7 cellular contexts compared by ENCODE assay signal in genomic region chr16:28277537-28278388, GRCh38. TPM values are rescaled to one million over a fixed set of nuclear protein-coding genes. Genes with fewer than 3 reads are reported as not detected.
A peak's percentile ranks its signal among the peaks of the same experiment; 100 is the strongest.
DNase-seq lines count a peak whose midpoint lies in the region; ATAC-seq, FAIRE-seq and TF ChIP-seq lines count a peak whose summit lies in the region.

No MANE protein-coding gene starts in this region.

- DNase-seq in GM12892 (ENCODE audit: insufficient read length) (peak; percentile 84), NCI-H1092 treated with DMSO at 0.1 percent for 48 hours (lab: John Stamatoyannopoulos, UW) (peak; percentile 73), SW480 (ENCODE audit: low spot score) (peak; percentile 67), heart left ventricle (peak; percentile 78 to 93 (median 81)), posterior cingulate gyrus (peak; percentile 65 to 97 (median 89)), transverse colon (peak; percentile 87)
- peak; percentile 86 for DNase-seq in activated naive CD8-positive, alpha-beta T cell treated with anti-CD3 and anti-CD28 coated beads, Interleukin-2, amount 50 U/mL, for 24 hours

- H3K27me3 ChIP-seq in heart left ventricle: peaks cover 0 to 20% (median 0%) of the 10 kb centered on the region in 9 donors
- H3K27me3 ChIP-seq in transverse colon: peaks cover 32% of the 10 kb centered on the region

- no peaks in the 10 kb centered on the region for H3K9me3 ChIP-seq in heart left ventricle
- no peaks in the 10 kb centered on the region for H3K9me3 ChIP-seq in transverse colon

- intact Hi-C loops in heart left ventricle (cut with DNase I) (loop anchor here in 8 of 10 donors (1.0 to 5.0 kb wide), 4 partner anchors 39 to 340 kb away; no protein-coding TSS in a partner anchor), posterior cingulate gyrus (cut with DNase I) (loop anchor here (1.0 kb wide), 1 partner anchor 40 kb away; no protein-coding TSS in a partner anchor), transverse colon (cut with DNase I; ENCODE audit: low total_unique reads) (loop anchor here (2.0 kb wide), 1 partner anchor 41 kb away; no protein-coding TSS in a partner anchor)

- WGBS in heart left ventricle, 4 donors: 3 to 10% (median 6%) methylated on average over 25 to 44 of the region's 44 CpGs
- 2% methylated on average over 41 of the region's 44 CpGs; no CpG with 5 or more reads in 1 of the 2 donors for WGBS in transverse colon (ENCODE audit: low coverage in 1 of 2), 2 donors

- peaks cover 0 to 10% (median 5%) of the 10 kb centered on the region in 12 donors for H3K4me1 ChIP-seq in heart left ventricle
- peaks cover 2 to 9% (median 6%) of the 10 kb centered on the region in 4 donors for H3K4me1 ChIP-seq in transverse colon

- peak; percentile 93 to 99 (median 97) for TF ChIP-seq CTCF in heart left ventricle (IDR thresholded peaks at IDR 0.05)
- TF ChIP-seq CTCF in transverse colon (IDR thresholded peaks at IDR 0.05): peak; percentile 93 to 98 (median 97)

- no peaks in the 10 kb centered on the region for H3K36me3 ChIP-seq in heart left ventricle
- no peaks in the 10 kb centered on the region for H3K36me3 ChIP-seq in transverse colon

- peaks cover 35% of the 10 kb centered on the region for H3K4me1 Mint-ChIP-seq in activated naive CD8-positive, alpha-beta T cell treated with anti-CD3 and anti-CD28 coated beads, Interleukin-2, amount 50 U/mL, for 24 hours

- ATAC-seq in activated naive CD8-positive, alpha-beta T cell treated with anti-CD3 and anti-CD28 coated beads, Interleukin-2, amount 50 U/mL, for 24 hours: peak; percentile 82
- peak; percentile 71 to 92 (median 90) for ATAC-seq in heart left ventricle

- no peak for TF ChIP-seq EP300 in transverse colon (IDR thresholded peaks at IDR 0.05; ENCODE audit: low read depth)

- H3K27ac ChIP-seq in heart left ventricle (peak overlapping the region in 1 of 12 donors; percentile 44), transverse colon (no peak overlapping the region)

- peak; percentile 96 for FAIRE-seq in GM12892 (lab: Jason Lieb, UNC)

- H3K4me3 Mint-ChIP-seq in activated naive CD8-positive, alpha-beta T cell treated with anti-CD3 and anti-CD28 coated beads, Interleukin-2, amount 50 U/mL, for 24 hours: peak overlapping the region; percentile 54

- peak overlapping the region in 10 of 12 donors; percentile 37 to 57 (median 42) for H3K4me3 ChIP-seq in heart left ventricle
- peak overlapping the region in 2 of 4 donors; percentile 29 to 37 for H3K4me3 ChIP-seq in transverse colon

- peaks cover 11% of the 10 kb centered on the region for H3K27me3 Mint-ChIP-seq in activated naive CD8-positive, alpha-beta T cell treated with anti-CD3 and anti-CD28 coated beads, Interleukin-2, amount 50 U/mL, for 24 hours

- no peak overlapping the region for H3K27ac Mint-ChIP-seq in activated naive CD8-positive, alpha-beta T cell treated with anti-CD3 and anti-CD28 coated beads, Interleukin-2, amount 50 U/mL, for 24 hours

- TF ChIP-seq POLR2A in GM12892 (IDR thresholded peaks at IDR 0.05; ENCODE audit: low read depth, low read length) (no peak), heart left ventricle (IDR thresholded peaks at IDR 0.05) (no peak), transverse colon (IDR thresholded peaks at IDR 0.05) (no peak)

- in situ Hi-C loops in transverse colon (cut with MboI; ENCODE audit: low pct_ligation_motif_present in 1 of 4, low pct_unique_long_range_greater_than_20kb in 1 of 4, low sequenced_read_pairs in 3 of 4): loop anchor here in 2 of 4 donors (5.0 to 10.0 kb wide), 2 partner anchors 40 to 47 kb away; no protein-coding TSS in a partner anchor

- H3K36me3 Mint-ChIP-seq in activated naive CD8-positive, alpha-beta T cell treated with anti-CD3 and anti-CD28 coated beads, Interleukin-2, amount 50 U/mL, for 24 hours (ENCODE audit: low read depth): no peaks in the 10 kb centered on the region

- no peaks in the 10 kb centered on the region for H3K9me3 Mint-ChIP-seq in activated naive CD8-positive, alpha-beta T cell treated with anti-CD3 and anti-CD28 coated beads, Interleukin-2, amount 50 U/mL, for 24 hours

RNA-seq across cellular contexts. Expression of gene SBK1, which starts 14.6 kb away (rescaled TPM):
- polyA plus RNA-seq in GM12892 (2012; ENCODE audit: missing spikeins): 0.13 TPM
- 1 to 10 TPM in 8 of 9 donors, under 1 TPM in 1; 0.94 to 6.1 (median 2.4) TPM for total RNA-seq in heart left ventricle
- polyA plus RNA-seq in heart left ventricle: 1 to 10 TPM in 1 of 2 donors, under 1 TPM in 1; 0.69 to 2.9 TPM
- 1 to 10 TPM in 1 of 4 donors, under 1 TPM in 2, not detected in 1; 0.27 to 1.4 (median 0.32) TPM for total RNA-seq in transverse colon
